ENCODE assay signal across 13 cellular contexts in the genomic region with DNA sequence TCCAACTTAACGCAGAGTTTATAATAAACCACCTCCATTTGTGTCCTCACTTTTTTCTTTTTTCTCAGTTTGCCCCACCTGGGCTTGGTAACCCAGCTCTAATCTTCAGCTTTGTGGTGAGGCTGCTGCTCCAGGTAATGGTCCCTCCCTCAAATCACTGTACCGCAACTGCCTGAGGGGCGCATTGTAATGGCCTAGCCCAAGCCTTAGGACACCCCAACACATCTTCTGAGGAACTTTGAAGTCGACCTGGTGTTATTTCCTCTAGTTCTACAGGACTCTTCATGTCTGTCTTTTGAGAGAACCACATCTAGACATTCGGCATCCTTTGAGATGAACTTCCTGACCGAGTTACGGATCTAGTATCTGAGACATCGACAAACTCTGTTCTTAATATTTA.
DNase-seq lines count a peak whose midpoint lies in the region; ATAC-seq and TF ChIP-seq lines count a peak whose summit lies in the region.
"Had no signal": no experiment of that assay in that cellular context is flagged by ENCODE, and none has a peak within 500 bp of the region (broad histone marks: within the 10 kb centered on the region; RNA-seq: fewer than 3 reads in every experiment).

No MANE protein-coding gene starts in this region.

- H3K9me3 Mint-ChIP-seq in MCF 10A (ENCODE audit: unreplicated experiment): no peaks in the 10 kb centered on the region
- no peaks in the 10 kb centered on the region for H3K9me3 Mint-ChIP-seq in endodermal cell
- H3K9me3 Mint-ChIP-seq in type B pancreatic cell: no peaks in the 10 kb centered on the region
- no peaks in the 10 kb centered on the region for H3K9me3 Mint-ChIP-seq in stimulated activated effector memory CD8-positive, alpha-beta T cell treated with anti-CD3 and anti-CD28 coated beads, Interleukin-12 subunit alpha, Interleukin-12 subunit beta, amount 100 ng/mL, for 72 hours
- no peaks in the 10 kb centered on the region for H3K9me3 Mint-ChIP-seq in activated CD8-positive, alpha-beta T cell treated with anti-CD3 and anti-CD28 coated beads for 36 hours
- H3K9me3 Mint-ChIP-seq: stimulated activated naive CD8-positive, alpha-beta T cell treated with anti-CD3 and anti-CD28 coated beads, Interleukin-15, Interleukin-2, amounts not matched to agents 100 ng/mL and 50 ng/mL, for 24 hours had no signal

- H3K4me1 Mint-ChIP-seq in MCF 10A (ENCODE audit: insufficient read depth, unreplicated experiment): peaks cover 14% of the 10 kb centered on the region
- H3K4me1 Mint-ChIP-seq in endodermal cell: peaks cover 28% of the 10 kb centered on the region
- H3K4me1 Mint-ChIP-seq in type B pancreatic cell (ENCODE audit: unreplicated experiment): peaks cover 16% of the 10 kb centered on the region
- H3K4me1 Mint-ChIP-seq in stimulated activated effector memory CD8-positive, alpha-beta T cell treated with anti-CD3 and anti-CD28 coated beads, Interleukin-12 subunit alpha, Interleukin-12 subunit beta, amount 100 ng/mL, for 72 hours: peaks cover 6% of the 10 kb centered on the region
- H3K4me1 Mint-ChIP-seq in activated CD8-positive, alpha-beta T cell treated with anti-CD3 and anti-CD28 coated beads for 36 hours (ENCODE audit: low read depth): peaks cover 14% of the 10 kb centered on the region

- POLR2A ChIA-PET in MCF 10A (lab: Yijun Ruan, JAX): interaction anchor here (2.0 kb wide), 1 partner anchor 10 kb away, joined by 6 read pairs; no protein-coding TSS in a partner anchor
- POLR2A ChIA-PET in activated CD8-positive, alpha-beta T cell treated with anti-CD3 and anti-CD28 coated beads for 36 hours (lab: Charles Lee): no interaction called here

- H2AFZ ChIP-seq in mammary epithelial cell (ENCODE audit: low read depth, low read length): no peak overlapping the region
- no peak overlapping the region for H2AFZ ChIP-seq in osteoblast (ENCODE audit: low read length)

- in situ Hi-C loops in mammary epithelial cell (cut with MboI; ENCODE audit: low sequenced_read_pairs in 2 of 2): no loop called here

- H3K27ac Mint-ChIP-seq in MCF 10A (ENCODE audit: low read depth, unreplicated experiment) (peak overlapping the region; percentile 80), endodermal cell (peak overlapping the region; percentile 56), type B pancreatic cell (peak overlapping the region; percentile 25)
- no peak overlapping the region for H3K27ac Mint-ChIP-seq in stimulated activated effector memory CD8-positive, alpha-beta T cell treated with anti-CD3 and anti-CD28 coated beads, Interleukin-12 subunit alpha, Interleukin-12 subunit beta, amount 100 ng/mL, for 72 hours
- no peak overlapping the region for H3K27ac Mint-ChIP-seq in activated CD8-positive, alpha-beta T cell treated with anti-CD3 and anti-CD28 coated beads for 36 hours
- H3K27ac Mint-ChIP-seq: stimulated activated naive CD8-positive, alpha-beta T cell treated with anti-CD3 and anti-CD28 coated beads, Interleukin-15, Interleukin-2, amounts not matched to agents 100 ng/mL and 50 ng/mL, for 24 hours had no signal

- no peak for DNase-seq in MCF 10A (ENCODE audit: unreplicated experiment)
- no peak for DNase-seq in mammary epithelial cell
- DNase-seq in endodermal cell: no peak
- DNase-seq in osteoblast (ENCODE audit: insufficient read length, low spot score, missing footprints): no peak
- DNase-seq in type B pancreatic cell (ENCODE audit: extremely low spot score, unreplicated experiment): no peak
- DNase-seq in stimulated activated effector memory CD8-positive, alpha-beta T cell treated with anti-CD3 and anti-CD28 coated beads, Interleukin-12 subunit alpha, Interleukin-12 subunit beta, amount 100 ng/mL, for 72 hours (ENCODE audit: low spot score in 2 of 2): no peak
- no peak for DNase-seq in NOMO-1 treated with dmso at 0.1 percent for 144 hours (lab: John Stamatoyannopoulos, UW; ENCODE audit: unreplicated experiment)
- no peak for DNase-seq in activated CD8-positive, alpha-beta T cell treated with anti-CD3 and anti-CD28 coated beads for 36 hours
- DNase-seq: activated CD4-positive, alpha-beta T cell treated with anti-CD3 and anti-CD28 coated beads for 4 hours; activated T-cell treated with anti-CD3 and anti-CD28 coated beads, Interleukin-2, amount 50 U/mL, for 1 hour; left lung; NCI-H69 had no signal

- H3K4me2 ChIP-seq in mammary epithelial cell (ENCODE audit: insufficient read depth, low read depth, low read length) (no peak overlapping the region), osteoblast (ENCODE audit: insufficient read depth, low read length) (peak overlapping the region; percentile 68)

- H3K36me3 ChIP-seq in mammary epithelial cell (ENCODE audit: insufficient read depth, low read length): no peaks in the 10 kb centered on the region
- peaks cover 5% of the 10 kb centered on the region for H3K36me3 ChIP-seq in endodermal cell (ENCODE audit: control insufficient read depth, insufficient read depth, low read length)
- H3K36me3 ChIP-seq in osteoblast (ENCODE audit: insufficient read depth, low read length): no peaks in the 10 kb centered on the region

- H4K20me1 ChIP-seq in mammary epithelial cell (ENCODE audit: insufficient read depth, low read length): no peaks in the 10 kb centered on the region
- no peaks in the 10 kb centered on the region for H4K20me1 ChIP-seq in osteoblast (ENCODE audit: insufficient read depth, low read length)

- CTCF ChIA-PET in MCF 10A (lab: Yijun Ruan, JAX): interaction anchor here (1.1 to 1.5 kb wide), 2 partner anchors 115 to 250 kb away, joined by 3 read pairs; no protein-coding TSS in a partner anchor
- CTCF ChIA-PET in mammary epithelial cell (lab: Charles Lee; ENCODE audit: low non-redundant PET): no interaction called here
- CTCF ChIA-PET in activated CD8-positive, alpha-beta T cell treated with anti-CD3 and anti-CD28 coated beads for 36 hours (lab: Charles Lee): no interaction called here

- H3K9ac ChIP-seq in mammary epithelial cell (ENCODE audit: insufficient read depth, low read length) (no peak overlapping the region), endodermal cell (ENCODE audit: extremely low read depth, low read length, poor library complexity, severe bottlenecking) (no peak overlapping the region)

- H3K27ac ChIP-seq in mammary epithelial cell (ENCODE audit: insufficient read depth, low read depth, low read length) (no peak overlapping the region), endodermal cell (ENCODE audit: low read depth, low read length) (no peak overlapping the region), osteoblast (ENCODE audit: low read depth, low read length) (peak overlapping the region; percentile 58)

- BruUV-seq in MCF 10A (replicated peaks; lab: Mats Ljungman, UMichigan) (no TSS peak), mammary epithelial cell (replicated peaks; lab: Mats Ljungman, UMichigan) (no TSS peak)

- H3K27me3 Mint-ChIP-seq in MCF 10A (ENCODE audit: insufficient read depth, unreplicated experiment) (no peaks in the 10 kb centered on the region), endodermal cell (ENCODE audit: insufficient read depth) (no peaks in the 10 kb centered on the region), type B pancreatic cell (no peaks in the 10 kb centered on the region)
- no peaks in the 10 kb centered on the region for H3K27me3 Mint-ChIP-seq in activated CD8-positive, alpha-beta T cell treated with anti-CD3 and anti-CD28 coated beads for 36 hours
- H3K27me3 Mint-ChIP-seq: stimulated activated naive CD8-positive, alpha-beta T cell treated with anti-CD3 and anti-CD28 coated beads, Interleukin-15, Interleukin-2, amounts not matched to agents 100 ng/mL and 50 ng/mL, for 24 hours had no signal

- H3K36me3 Mint-ChIP-seq in MCF 10A (ENCODE audit: insufficient read depth, unreplicated experiment) (peaks cover 20% of the 10 kb centered on the region), endodermal cell (ENCODE audit: low read depth) (peaks cover 22% of the 10 kb centered on the region), type B pancreatic cell (peaks cover 17% of the 10 kb centered on the region)
- peaks cover 12% of the 10 kb centered on the region for H3K36me3 Mint-ChIP-seq in stimulated activated effector memory CD8-positive, alpha-beta T cell treated with anti-CD3 and anti-CD28 coated beads, Interleukin-12 subunit alpha, Interleukin-12 subunit beta, amount 100 ng/mL, for 72 hours
- peaks cover 6% of the 10 kb centered on the region for H3K36me3 Mint-ChIP-seq in activated CD8-positive, alpha-beta T cell treated with anti-CD3 and anti-CD28 coated beads for 36 hours (ENCODE audit: low read depth)

- H3K9me3 ChIP-seq in mammary epithelial cell (replicated peaks; ENCODE audit: insufficient read depth, low read length): no peaks in the 10 kb centered on the region
- H3K9me3 ChIP-seq in endodermal cell (ENCODE audit: control insufficient read depth, low read length): no peaks in the 10 kb centered on the region
- H3K9me3 ChIP-seq in osteoblast (ENCODE audit: low read depth, low read length): no peaks in the 10 kb centered on the region
- H3K9me3 ChIP-seq: left lung had no signal

- no peaks in the 10 kb centered on the region for H3K4me1 ChIP-seq in mammary epithelial cell (ENCODE audit: insufficient read depth, low read length)
- peaks cover 2% of the 10 kb centered on the region for H3K4me1 ChIP-seq in endodermal cell (ENCODE audit: control insufficient read depth, insufficient read depth, low read length)
- peaks cover 19% of the 10 kb centered on the region for H3K4me1 ChIP-seq in osteoblast (ENCODE audit: insufficient read depth, low read length)
- H3K4me1 ChIP-seq: left lung had no signal

- peak overlapping the region; percentile 8 for H3K4me3 Mint-ChIP-seq in MCF 10A (ENCODE audit: unreplicated experiment)
- no peak overlapping the region for H3K4me3 Mint-ChIP-seq in endodermal cell
- H3K4me3 Mint-ChIP-seq in type B pancreatic cell: no peak overlapping the region
- no peak overlapping the region for H3K4me3 Mint-ChIP-seq in stimulated activated effector memory CD8-positive, alpha-beta T cell treated with anti-CD3 and anti-CD28 coated beads, Interleukin-12 subunit alpha, Interleukin-12 subunit beta, amount 100 ng/mL, for 72 hours
- H3K4me3 Mint-ChIP-seq in activated CD8-positive, alpha-beta T cell treated with anti-CD3 and anti-CD28 coated beads for 36 hours: no peak overlapping the region
- H3K4me3 Mint-ChIP-seq: stimulated activated naive CD8-positive, alpha-beta T cell treated with anti-CD3 and anti-CD28 coated beads, Interleukin-15, Interleukin-2, amounts not matched to agents 100 ng/mL and 50 ng/mL, for 24 hours had no signal

- no peak for ATAC-seq in stimulated activated effector memory CD8-positive, alpha-beta T cell treated with anti-CD3 and anti-CD28 coated beads, Interleukin-12 subunit alpha, Interleukin-12 subunit beta, amount 100 ng/mL, for 72 hours
- no peak for ATAC-seq in activated CD8-positive, alpha-beta T cell treated with anti-CD3 and anti-CD28 coated beads for 36 hours

- dilution Hi-C loops in mammary epithelial cell (cut with HindIII; ENCODE audit: low sequenced_read_pairs): no loop called here

- no peak for TF ChIP-seq CTCF in MCF 10A (IDR thresholded peaks at IDR 0.05; ENCODE audit: unreplicated experiment)
- no peak for TF ChIP-seq CTCF in mammary epithelial cell (conservative IDR thresholded peaks at IDR 0.05 in 1 of 2, IDR thresholded peaks at IDR 0.05 in 1 of 2; ENCODE audit: extremely low read depth in 1 of 2, insufficient read depth in 1 of 2, low read depth in 1 of 2, low read length in 2 of 2)
- no peak for TF ChIP-seq CTCF in endodermal cell (conservative IDR thresholded peaks at IDR 0.05)
- no peak for TF ChIP-seq CTCF in osteoblast (IDR thresholded peaks at IDR 0.05; ENCODE audit: extremely low read depth, low read depth, low read length)
- TF ChIP-seq CTCF in type B pancreatic cell (conservative IDR thresholded peaks at IDR 0.05): no peak
- no peak for TF ChIP-seq CTCF in activated CD8-positive, alpha-beta T cell treated with anti-CD3 and anti-CD28 coated beads for 36 hours (IDR thresholded peaks at IDR 0.05)

- H3K79me2 ChIP-seq in mammary epithelial cell (ENCODE audit: insufficient read depth, low read length): no peaks in the 10 kb centered on the region
- no peaks in the 10 kb centered on the region for H3K79me2 ChIP-seq in osteoblast (ENCODE audit: insufficient read depth, low read length)

- intact Hi-C loops in MCF 10A (cut with micrococcal nuclease): no loop called here
- intact Hi-C loops in mammary epithelial cell (cut with micrococcal nuclease): no loop called here
- intact Hi-C loops in activated CD8-positive, alpha-beta T cell treated with anti-CD3 and anti-CD28 coated beads for 36 hours (cut with micrococcal nuclease): no loop called here

- no peaks in the 10 kb centered on the region for H3K27me3 ChIP-seq in mammary epithelial cell (ENCODE audit: insufficient read depth, low read length)
- H3K27me3 ChIP-seq in endodermal cell (ENCODE audit: control insufficient read depth, insufficient read depth, low read length, poor library complexity, severe bottlenecking): no peaks in the 10 kb centered on the region
- no peaks in the 10 kb centered on the region for H3K27me3 ChIP-seq in osteoblast (ENCODE audit: insufficient read depth, low read length)
- H3K27me3 ChIP-seq: left lung had no signal

- 94% methylated on average over 8 of the region's 8 CpGs for WGBS in mammary epithelial cell (ENCODE audit: low coverage, missing lambda C conversion rate)
- 90 to 93% methylated on average over 8 of the region's 8 CpGs for WGBS in endodermal cell (ENCODE audit: insufficient coverage in 1 of 2, insufficient read length in 1 of 2), 2 experiments

- H3K4me3 ChIP-seq in mammary epithelial cell (replicated peaks in 1 of 3; ENCODE audit: insufficient read depth in 1 of 3, low read depth in 2 of 3, low read length in 3 of 3) (no peak overlapping the region), endodermal cell (ENCODE audit: low read length) (no peak overlapping the region), osteoblast (ENCODE audit: insufficient read depth, low read length) (no peak overlapping the region)
- H3K4me3 ChIP-seq: left lung had no signal

Comparison
In these comparisons a context has a peak if more than half of its experiments do, and no peak if none do; other contexts are left out.
1. H3K27ac Mint-ChIP-seq: peak in MCF 10A (single experiment), endodermal cell (single experiment) and type B pancreatic cell (single experiment); none in stimulated activated effector memory CD8-positive, alpha-beta T cell treated with anti-CD3 and anti-CD28 coated beads, Interleukin-12 subunit alpha, Interleukin-12 subunit beta, amount 100 ng/mL, for 72 hours (single experiment) and activated CD8-positive, alpha-beta T cell treated with anti-CD3 and anti-CD28 coated beads for 36 hours (single experiment).